ENCODE assay signal across 8 cellular contexts in the genomic region with DNA sequence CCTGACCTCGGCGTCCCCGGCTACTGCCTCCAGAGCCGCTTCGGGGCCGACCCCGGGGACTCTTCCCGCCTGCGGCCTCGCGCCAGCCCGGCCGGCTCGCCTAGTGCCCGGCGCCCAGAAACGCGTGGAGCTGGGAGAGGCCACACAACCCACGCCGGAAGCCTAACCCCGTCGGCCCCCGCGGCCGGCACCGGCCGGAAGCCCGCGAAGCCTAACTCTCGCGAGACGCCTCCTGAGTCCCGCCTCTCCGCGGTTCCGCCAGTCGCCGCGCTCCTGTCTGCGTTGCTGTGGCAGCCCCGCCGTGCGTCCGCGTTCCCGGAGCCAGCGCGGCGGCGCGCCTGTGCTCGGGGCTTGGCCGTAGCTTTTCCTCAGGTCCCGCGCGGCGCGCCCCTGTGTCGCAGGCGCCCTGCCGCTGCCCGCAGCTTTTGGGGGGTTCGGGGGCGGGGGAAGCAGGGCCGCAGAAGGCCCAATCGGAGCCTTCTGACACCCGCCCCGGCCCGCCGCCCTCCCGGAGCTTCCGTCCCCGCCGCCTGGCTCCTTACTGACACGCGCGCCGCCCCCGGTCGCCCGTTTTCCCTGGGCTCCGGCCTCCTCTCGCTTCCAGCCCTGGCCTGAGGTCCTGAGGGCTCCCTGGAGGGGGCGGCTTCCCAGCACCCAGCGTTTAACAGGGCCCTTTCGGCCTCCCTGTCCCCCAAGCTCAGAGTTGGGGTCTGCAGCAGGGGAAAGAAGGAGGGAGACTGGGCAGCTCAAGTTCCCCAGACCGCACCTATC. TPM values are rescaled to one million over a fixed set of nuclear protein-coding genes. Genes with fewer than 3 reads are reported as not detected.
A peak's percentile ranks its signal among the peaks of the same experiment; 100 is the strongest.
DNase-seq lines count a peak whose midpoint lies in the region; ATAC-seq and TF ChIP-seq lines count a peak whose summit lies in the region.

No MANE protein-coding gene starts in this region.

- no peak for TF ChIP-seq CTCF in GM12875 (IDR thresholded peaks at IDR 0.05; ENCODE audit: borderline replicate concordance, insufficient read depth, low read depth, low read length)
- no peak for TF ChIP-seq CTCF in SU-DHL-6 (IDR thresholded peaks at IDR 0.05; ENCODE audit: insufficient read depth, low read length, poor library complexity, severe bottlenecking)
- no peak for TF ChIP-seq CTCF in transverse colon (IDR thresholded peaks at IDR 0.05)

- peak overlapping the region; percentile 87 for H2BK120ac ChIP-seq in trophoblast cell (ENCODE audit: insufficient read depth, low read length, poor library complexity)

- no peak overlapping the region for H3K23ac ChIP-seq in trophoblast cell (ENCODE audit: low read length)

- H3K4ac ChIP-seq in trophoblast cell (ENCODE audit: low read depth, low read length): peak overlapping the region; percentile 87

- H4K8ac ChIP-seq in trophoblast cell (ENCODE audit: low read depth, low read length): peak overlapping the region; percentile 94

- H2AFZ ChIP-seq in SU-DHL-6 (ENCODE audit: low read depth, low read length, severe bottlenecking): peak overlapping the region; percentile 84
- H2AFZ ChIP-seq in trophoblast cell (ENCODE audit: insufficient read depth, low read length, poor library complexity): peak overlapping the region; percentile 65

- peak overlapping the region; percentile 97 for H3K4me3 ChIP-seq in GM12875 (ENCODE audit: low read depth, low read length)
- peak overlapping the region; percentile 92 for H3K4me3 ChIP-seq in SU-DHL-6 (ENCODE audit: insufficient read depth, low read length, poor library complexity, severe bottlenecking)
- H3K4me3 ChIP-seq in adipocyte (ENCODE audit: low read length): peak overlapping the region; percentile 91
- H3K4me3 ChIP-seq in trophoblast cell (ENCODE audit: low read depth, low read length): peak overlapping the region; percentile 84
- peak overlapping the region; percentile 67 to 93 (median 71) for H3K4me3 ChIP-seq in transverse colon

- H3K79me2 ChIP-seq in SU-DHL-6 (ENCODE audit: insufficient read depth, low read length): no peaks in the 10 kb centered on the region
- H3K79me2 ChIP-seq in trophoblast cell (ENCODE audit: control insufficient read depth, insufficient read depth, low read length, poor library complexity): peaks cover 7% of the 10 kb centered on the region

- peak; percentile 81 for ATAC-seq in HG02763 (IDR thresholded peaks at IDR 0.05; ENCODE audit: unreplicated experiment)

- no peaks in the 10 kb centered on the region for H3K9me3 ChIP-seq in SU-DHL-6 (ENCODE audit: insufficient read depth, low read length)
- no peaks in the 10 kb centered on the region for H3K9me3 ChIP-seq in adipocyte (ENCODE audit: control insufficient read depth, low read length)
- H3K9me3 ChIP-seq in trophoblast cell (ENCODE audit: insufficient read depth, low read depth, low read length): peaks cover 6% of the 10 kb centered on the region
- H3K9me3 ChIP-seq in transverse colon: no peaks in the 10 kb centered on the region

- WGBS in trophoblast cell (ENCODE audit: extremely low coverage, insufficient coverage, insufficient read length): no CpG with 5 or more reads among the region's 87 CpGs
- 1% methylated on average over 49 of the region's 87 CpGs; no CpG with 5 or more reads in 1 of the 2 donors for WGBS in transverse colon (ENCODE audit: low coverage in 1 of 2), 2 donors

- no peak for TF ChIP-seq EP300 in transverse colon (IDR thresholded peaks at IDR 0.05; ENCODE audit: low read depth)

- peak overlapping the region; percentile 90 for H3K14ac ChIP-seq in trophoblast cell (ENCODE audit: low read length)

- peak overlapping the region; percentile 60 for H2BK5ac ChIP-seq in trophoblast cell (ENCODE audit: low read depth, low read length, poor library complexity)

- intact Hi-C loops in cardiac septum (cut with DNase I): loop anchor here (1.0 to 10.0 kb wide), 3 partner anchors 39 to 410 kb away; a partner anchor contains a TSS
- intact Hi-C loops in transverse colon (cut with DNase I; ENCODE audit: low total_unique reads): no loop called here

- H2BK12ac ChIP-seq in trophoblast cell (ENCODE audit: low read length): no peak overlapping the region

- H3K4me1 ChIP-seq in adipocyte (ENCODE audit: control insufficient read depth, insufficient read depth, low read length) (peaks cover 37% of the 10 kb centered on the region), trophoblast cell (ENCODE audit: control insufficient read depth in 1 of 2, insufficient read depth in 2 of 2, low read length in 2 of 2) (peaks cover 5 to 7% of the 10 kb centered on the region in 2 experiments), transverse colon (peaks cover 8 to 41% (median 24%) of the 10 kb centered on the region in 4 donors)

- DNase-seq in NCI-H1417 (lab: John Stamatoyannopoulos, UW): peak; percentile 95 to 97 (median 96)
- DNase-seq in adipocyte (ENCODE audit: low read depth): peak; percentile 99
- peak; percentile 97 for DNase-seq in cardiac septum (ENCODE audit: low spot score)
- DNase-seq in trophoblast cell: peak; percentile 96 to 98
- DNase-seq in transverse colon: peak; percentile 97

- peak; percentile 89 for TF ChIP-seq POLR2A in transverse colon (IDR thresholded peaks at IDR 0.05)

- H3K9me2 ChIP-seq in SU-DHL-6 (replicated peaks; ENCODE audit: insufficient read depth, low read length): no peaks in the 10 kb centered on the region

- H3K36me3 ChIP-seq in SU-DHL-6 (ENCODE audit: low read length) (no peaks in the 10 kb centered on the region), adipocyte (ENCODE audit: control insufficient read depth, insufficient read depth, low read length, severe bottlenecking) (no peaks in the 10 kb centered on the region), trophoblast cell (ENCODE audit: control insufficient read depth in 1 of 2, insufficient read depth in 2 of 2, low read length in 2 of 2) (no peaks in the 10 kb centered on the region), transverse colon (no peaks in the 10 kb centered on the region)

- H4K91ac ChIP-seq in trophoblast cell (ENCODE audit: low read depth, low read length): peak overlapping the region; percentile 91

- peak overlapping the region; percentile 75 for H4K12ac ChIP-seq in trophoblast cell (ENCODE audit: low read depth, low read length)

- peaks cover 11% of the 10 kb centered on the region for H3K79me1 ChIP-seq in trophoblast cell (ENCODE audit: low read length)

- H3K9ac ChIP-seq in SU-DHL-6 (ENCODE audit: low read length) (peak overlapping the region; percentile 100), adipocyte (ENCODE audit: low read length) (peak overlapping the region; percentile 95), trophoblast cell (ENCODE audit: low read length) (peak overlapping the region; percentile 98)

- H3F3A ChIP-seq in SU-DHL-6 (ENCODE audit: insufficient read depth): peaks cover 3% of the 10 kb centered on the region; the same call in 1 of the 2 replicates

- peak overlapping the region; percentile 51 for H2AK5ac ChIP-seq in trophoblast cell (ENCODE audit: low read length)

- H3K27me3 ChIP-seq in SU-DHL-6 (ENCODE audit: low read length): no peaks in the 10 kb centered on the region
- peaks cover 17% of the 10 kb centered on the region for H3K27me3 ChIP-seq in adipocyte (replicated peaks; ENCODE audit: control insufficient read depth, insufficient read depth, low read length)
- H3K27me3 ChIP-seq in trophoblast cell (ENCODE audit: insufficient read depth, low read length): no peaks in the 10 kb centered on the region
- H3K27me3 ChIP-seq in transverse colon: no peaks in the 10 kb centered on the region

- H3K27ac ChIP-seq in SU-DHL-6 (ENCODE audit: low read depth, low read length): peak overlapping the region; percentile 71
- peak overlapping the region; percentile 65 for H3K27ac ChIP-seq in trophoblast cell (ENCODE audit: low read depth, low read length)
- peak overlapping the region; percentile 95 to 99 (median 98) for H3K27ac ChIP-seq in transverse colon

- H3K18ac ChIP-seq in trophoblast cell (ENCODE audit: low read length): peak overlapping the region; percentile 55

- in situ Hi-C loops in transverse colon (cut with MboI; ENCODE audit: low pct_ligation_motif_present in 1 of 4, low pct_unique_long_range_greater_than_20kb in 1 of 4, low sequenced_read_pairs in 3 of 4): no loop called here

- peak overlapping the region; percentile 84 for H3K4me2 ChIP-seq in SU-DHL-6 (ENCODE audit: low read depth, low read length, poor library complexity, severe bottlenecking)
- H3K4me2 ChIP-seq in trophoblast cell (ENCODE audit: low read length): peak overlapping the region; percentile 93

- no peaks in the 10 kb centered on the region for H4K20me1 ChIP-seq in SU-DHL-6 (ENCODE audit: low read depth, low read length)

RNA-seq across cellular contexts. Expression of a gene that starts 21.7 kb away (rescaled TPM):
- total RNA-seq in cardiac septum (0.62 TPM), transverse colon (10 to 100 TPM in 1 of 4 donors, 1 to 10 TPM in 2, under 1 TPM in 1; 0.40 to 22.8 (median 7.2) TPM)
- polyA plus RNA-seq in trophoblast cell (2013): 0.06 and 0.14 TPM in 2 replicates

RNA-seq across cellular contexts. Expression of a gene that starts 39.8 kb away (rescaled TPM):
- total RNA-seq in cardiac septum (12.8 TPM), transverse colon (10 to 100 TPM; 14.9 to 26.9 (median 19.9) TPM)
- 18.5 and 18.8 TPM in 2 replicates for polyA plus RNA-seq in trophoblast cell (2013)

Comparison
In these comparisons a context has a peak if more than half of its experiments do, and no peak if none do; other contexts are left out.
1. Peak in every context shown above with its lines: DNase-seq, ATAC-seq, H3K4me3 ChIP-seq and H3K27ac ChIP-seq.